In the genomic region with DNA sequence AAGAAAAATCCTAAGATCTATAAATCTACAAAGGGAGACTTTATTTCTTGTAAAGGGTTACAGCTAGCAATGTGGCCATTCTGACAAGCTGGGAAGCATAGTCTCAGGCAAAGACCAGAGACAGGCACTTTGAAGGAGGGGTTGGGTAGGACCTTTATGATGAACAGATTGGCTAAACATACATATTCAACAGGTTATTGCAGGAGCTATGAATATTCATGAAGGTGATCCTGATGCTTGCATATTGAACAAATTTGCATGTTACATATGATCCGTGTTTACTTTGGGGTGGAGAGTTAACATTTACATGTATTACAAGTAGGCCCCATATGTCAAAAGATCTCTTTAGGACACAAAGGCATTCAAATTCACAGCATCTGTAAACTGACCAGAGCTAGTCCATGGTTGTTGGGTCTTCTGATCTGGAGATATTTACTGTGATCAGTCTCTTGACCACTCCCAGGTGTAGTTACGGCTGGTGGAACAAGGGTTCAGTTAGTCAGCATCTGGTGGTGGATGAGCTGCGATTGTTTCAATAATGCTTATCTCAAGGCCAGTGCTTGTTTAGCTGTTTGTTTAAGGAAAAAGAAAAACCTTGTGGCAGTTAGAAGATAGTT, we compare ENCODE assay signal across 26 cellular contexts.
"Had no signal": no experiment of that assay in that cellular context is flagged by ENCODE, and none has a peak within 500 bp of the region (broad histone marks: within the 10 kb centered on the region; RNA-seq: fewer than 3 reads in every experiment).

No MANE protein-coding gene starts in this region.

- H3K9me3 Mint-ChIP-seq: activated naive CD4-positive, alpha-beta T cell treated with anti-CD3 and anti-CD28 coated beads, Interleukin-2, amount 50 U/mL, for 24 hours; activated naive CD8-positive, alpha-beta T cell treated with anti-CD3 and anti-CD28 coated beads, Interleukin-2, amount 50 U/mL, for 24 hours; activated T-helper 2 cell treated with anti-CD3 and anti-CD28 coated beads, Interferon-gamma antibody, Interleukin-2, Interleukin-4, amounts not matched to agents 10 μg/mL and 5 μg/mL and 100 μg/mL, durations not matched to agents 14 hours and 24 hours and 36 hours; naive thymus-derived CD4-positive, alpha-beta T cell had no signal

- H3K27ac ChIP-seq: breast epithelium, epithelial cell of prostate, esophagus squamous epithelium, heart right ventricle, right atrium auricular region, tibial nerve had no signal

- H3K4me2 ChIP-seq: smooth muscle cell had no signal

- H3K27me3 ChIP-seq: breast epithelium, esophagus squamous epithelium, right atrium auricular region, tibial nerve had no signal

- ATAC-seq: activated CD8-positive, alpha-beta memory T cell treated with anti-CD3 and anti-CD28 coated beads, Interleukin-2, amount 10 ng/mL, durations not matched to agents 7 days and 5 days; activated CD8-positive, alpha-beta T cell treated with anti-CD3 and anti-CD28 coated beads, Interleukin-2, amount 10 ng/mL, durations not matched to agents 7 days and 5 days; activated naive CD8-positive, alpha-beta T cell treated with anti-CD3 and anti-CD28 coated beads, Interleukin-2, amount 50 U/mL, for 24 hours; heart right ventricle; naive thymus-derived CD4-positive, alpha-beta T cell; WTC11 had no signal

- H3K36me3 ChIP-seq: breast epithelium, esophagus squamous epithelium, heart right ventricle, right atrium auricular region, tibial nerve had no signal

- H3K4me1 ChIP-seq: breast epithelium, heart right ventricle, right atrium auricular region, tibial nerve had no signal

- DNase-seq: activated CD4-positive, alpha-beta T cell treated with anti-CD3 and anti-CD28 coated beads, Interleukin-2, amount 50 U/mL, for 1 hour; activated CD8-positive, alpha-beta memory T cell treated with anti-CD3 and anti-CD28 coated beads, Interleukin-2, amount 10 ng/mL, durations not matched to agents 7 days and 5 days; activated CD8-positive, alpha-beta T cell treated with anti-CD3 and anti-CD28 coated beads, Interleukin-2, amount 10 ng/mL, durations not matched to agents 7 days and 5 days; activated naive CD8-positive, alpha-beta T cell treated with anti-CD3 and anti-CD28 coated beads, Interleukin-2, amount 50 U/mL, for 24 hours; activated T-cell treated with anti-CD3 and anti-CD28 coated beads, Interleukin-2, amount 50 U/mL, for 48 hours; amygdala; central memory CD4-positive, alpha-beta T cell; dermis blood vessel endothelial cell; effector CD4-positive, alpha-beta T cell; esophagus squamous epithelium; foreskin melanocyte; heart right ventricle; naive thymus-derived CD4-positive, alpha-beta T cell; stimulated activated CD4-positive, alpha-beta T cell treated with anti-CD3 and anti-CD28 coated beads, Interleukin-15, amount 100 ng/mL, for 24 hours; stimulated activated CD4-positive, alpha-beta T cell treated with anti-CD3 and anti-CD28 coated beads, Interleukin-2, amount 100 ng/mL, for 24 hours; stimulated activated naive CD4-positive, alpha-beta T cell treated with Interleukin-2 at 50 U/mL for 16 hours had no signal

- H3K36me3 Mint-ChIP-seq: activated CD8-positive, alpha-beta memory T cell treated with anti-CD3 and anti-CD28 coated beads, Interleukin-2, amount 10 ng/mL, durations not matched to agents 7 days and 5 days; activated naive CD4-positive, alpha-beta T cell treated with anti-CD3 and anti-CD28 coated beads, Interleukin-2, amount 50 U/mL, for 24 hours; mesothelial cell of epicardium; naive thymus-derived CD4-positive, alpha-beta T cell; WTC11 had no signal

- H3K27ac Mint-ChIP-seq: activated CD8-positive, alpha-beta memory T cell treated with anti-CD3 and anti-CD28 coated beads, Interleukin-2, amount 10 ng/mL, durations not matched to agents 7 days and 5 days; activated CD8-positive, alpha-beta T cell treated with anti-CD3 and anti-CD28 coated beads, Interleukin-2, amount 10 ng/mL, durations not matched to agents 7 days and 5 days; activated naive CD4-positive, alpha-beta T cell treated with anti-CD3 and anti-CD28 coated beads, Interleukin-2, amount 50 U/mL, for 24 hours; activated naive CD8-positive, alpha-beta T cell treated with anti-CD3 and anti-CD28 coated beads, Interleukin-2, amount 50 U/mL, for 24 hours; activated T-helper 2 cell treated with anti-CD3 and anti-CD28 coated beads, Interferon-gamma antibody, Interleukin-2, Interleukin-4, amounts not matched to agents 10 μg/mL and 5 μg/mL and 100 μg/mL, durations not matched to agents 14 hours and 24 hours and 36 hours; mesothelial cell of epicardium; naive thymus-derived CD4-positive, alpha-beta T cell; WTC11 had no signal

- FAIRE-seq: colon had no signal

- H3K4me3 Mint-ChIP-seq: activated CD8-positive, alpha-beta memory T cell treated with anti-CD3 and anti-CD28 coated beads, Interleukin-2, amount 10 ng/mL, durations not matched to agents 7 days and 5 days; activated CD8-positive, alpha-beta T cell treated with anti-CD3 and anti-CD28 coated beads, Interleukin-2, amount 10 ng/mL, durations not matched to agents 7 days and 5 days; activated naive CD4-positive, alpha-beta T cell treated with anti-CD3 and anti-CD28 coated beads, Interleukin-2, amount 50 U/mL, for 24 hours; activated naive CD8-positive, alpha-beta T cell treated with anti-CD3 and anti-CD28 coated beads, Interleukin-2, amount 50 U/mL, for 24 hours; mesothelial cell of epicardium; naive thymus-derived CD4-positive, alpha-beta T cell; WTC11 had no signal

- H3K27me3 Mint-ChIP-seq: activated naive CD8-positive, alpha-beta T cell treated with anti-CD3 and anti-CD28 coated beads, Interleukin-2, amount 50 U/mL, for 24 hours had no signal

- H3K4me1 Mint-ChIP-seq: activated CD8-positive, alpha-beta memory T cell treated with anti-CD3 and anti-CD28 coated beads, Interleukin-2, amount 10 ng/mL, durations not matched to agents 7 days and 5 days; activated naive CD4-positive, alpha-beta T cell treated with anti-CD3 and anti-CD28 coated beads, Interleukin-2, amount 50 U/mL, for 24 hours; mesothelial cell of epicardium; naive thymus-derived CD4-positive, alpha-beta T cell had no signal

- H3K9me3 ChIP-seq: breast epithelium, esophagus squamous epithelium, heart right ventricle, right atrium auricular region, tibial nerve had no signal

- H3K4me3 ChIP-seq: breast epithelium, esophagus squamous epithelium, heart right ventricle, right atrium auricular region, smooth muscle cell, tibial nerve had no signal
